14 cellular contexts compared by ENCODE assay signal in genomic region chr11:12556155-12556554, GRCh38.
DNase-seq lines count a peak whose midpoint lies in the region; ATAC-seq and TF ChIP-seq lines count a peak whose summit lies in the region.
"Had no signal": no experiment of that assay in that cellular context is flagged by ENCODE, and none has a peak within 500 bp of the region (broad histone marks: within the 10 kb centered on the region; RNA-seq: fewer than 3 reads in every experiment).

No MANE protein-coding gene starts in this region.

- no peaks in the 10 kb centered on the region for H3K36me3 Mint-ChIP-seq in WTC11

- TF ChIP-seq CTCF in AG10803 (conservative IDR thresholded peaks at IDR 0.05; ENCODE audit: low read length), result no peak
- no peak for TF ChIP-seq CTCF in WTC11 (IDR thresholded peaks at IDR 0.05)
- no peak for TF ChIP-seq CTCF in omental fat pad (IDR thresholded peaks at IDR 0.05)

- 0 out of 2 replicates have a peak overlapping the region, but pooled peaks have one; percentile 76 for H3K27ac Mint-ChIP-seq in WTC11
- H3K27ac Mint-ChIP-seq: activated B cell treated with CpG ODN at 0.5 μM for 24 hours; activated T-cell treated with anti-CD3 and anti-CD28 coated beads, Interleukin-2, amount 50 U/mL, for 72 hours had no signal

- DNase-seq in AG10803 (ENCODE audit: low read depth) (peak; percentile 77), WTC11 (ENCODE audit: low spot score) (no peak), fibroblast of the conjunctiva (ENCODE audit: low read depth) (peak; percentile 57), omental fat pad (ENCODE audit: low spot score) (no peak), NCI-H2196 treated with DMSO at 0.1 percent for 48 hours (lab: John Stamatoyannopoulos, UW; ENCODE audit: unreplicated experiment) (no peak), CD1c-positive myeloid dendritic cell (ENCODE audit: extremely low spot score) (no peak)
- no peak for DNase-seq in activated T-cell treated with anti-CD3 and anti-CD28 coated beads, Interleukin-2, amount 50 U/mL, for 48 hours
- DNase-seq: activated B cell treated with CpG ODN at 0.5 μM for 24 hours; activated T-cell treated with anti-CD3 and anti-CD28 coated beads, Interleukin-2, amount 50 U/mL, for 72 hours; MV-4-11; NCI-H510A had no signal

- no peak overlapping the region for H3K4me3 Mint-ChIP-seq in WTC11
- H3K4me3 Mint-ChIP-seq: activated B cell treated with CpG ODN at 0.5 μM for 24 hours; activated T-cell treated with anti-CD3 and anti-CD28 coated beads, Interleukin-2, amount 50 U/mL, for 72 hours; central memory CD8-positive, alpha-beta T cell had no signal

- POLR2A ChIA-PET in WTC11 (lab: Charles Lee), result interaction anchor here (0.5 kb wide), 1 partner anchor 272 kb away, joined by 3 read pairs; no protein-coding TSS in a partner anchor

- peaks cover 2% of the 10 kb centered on the region for H3K27me3 Mint-ChIP-seq in WTC11 (ENCODE audit: low read depth)

- peak; percentile 29 for ATAC-seq in WTC11
- peak; percentile 45 for ATAC-seq in omental fat pad (ENCODE audit: low FRiP score)
- no peak for ATAC-seq in HG02610 (IDR thresholded peaks at IDR 0.05; ENCODE audit: unreplicated experiment)
- ATAC-seq: activated T-cell treated with anti-CD3 and anti-CD28 coated beads, Interleukin-2, amount 50 U/mL, for 72 hours had no signal

- CTCF ChIA-PET in WTC11 (lab: Charles Lee), result interaction anchor here (2.0 kb wide), 1 partner anchor 358 kb away, joined by 7 read pairs; no protein-coding TSS in a partner anchor

- H3K9me3 Mint-ChIP-seq in WTC11, result peaks cover 20% of the 10 kb centered on the region
- H3K9me3 Mint-ChIP-seq: activated T-cell treated with anti-CD3 and anti-CD28 coated beads, Interleukin-2, amount 50 U/mL, for 72 hours; central memory CD8-positive, alpha-beta T cell had no signal

- H3K4me1 Mint-ChIP-seq in WTC11, result peaks cover 24% of the 10 kb centered on the region
- H3K4me1 Mint-ChIP-seq: activated B cell treated with CpG ODN at 0.5 μM for 24 hours; central memory CD8-positive, alpha-beta T cell had no signal

- H3K4me3 ChIP-seq in AG10803 (ENCODE audit: low read length), result peak overlapping the region; percentile 4; the same call in 1 of the 2 replicates
- H3K4me3 ChIP-seq: thyroid gland had no signal

TF ChIP-seq in WTC11, 78 proteins besides CTCF, POLR2A, EP300 and RAD21:
- TF ChIP-seq SMAD4 (CRISPR knock-in tag; IDR thresholded peaks at IDR 0.05) (no peak), MXD4 (CRISPR knock-in tag; IDR thresholded peaks at IDR 0.05; ENCODE audit: borderline replicate concordance) (no peak), NR1H2 (CRISPR knock-in tag; IDR thresholded peaks at IDR 0.05) (no peak), ELF4 (CRISPR knock-in tag; IDR thresholded peaks at IDR 0.05; ENCODE audit: low read depth) (no peak), ZMAT4 (CRISPR knock-in tag; IDR thresholded peaks at IDR 0.05) (no peak), PRRX2 (CRISPR knock-in tag; IDR thresholded peaks at IDR 0.05) (no peak)

Comparison
In these comparisons a context has a peak if more than half of its experiments do, and no peak if none do; other contexts are left out.
1. DNase-seq: peak in AG10803 (single experiment) and fibroblast of the conjunctiva (single experiment); none in WTC11 (single experiment), omental fat pad (single experiment), NCI-H2196 treated with DMSO at 0.1 percent for 48 hours (single experiment), activated T-cell treated with anti-CD3 and anti-CD28 coated beads, Interleukin-2, amount 50 U/mL, for 48 hours (0 of 2) and CD1c-positive myeloid dendritic cell (single experiment).